ENCODE assay signal across 17 cellular contexts in genomic region chr3:98801042-98801747, GRCh38.
A peak's percentile ranks its signal among the peaks of the same experiment; 100 is the strongest.
DNase-seq lines count a peak whose midpoint lies in the region; ATAC-seq and TF ChIP-seq lines count a peak whose summit lies in the region.
"Had no signal": no experiment of that assay in that cellular context is flagged by ENCODE, and none has a peak within 500 bp of the region (broad histone marks: within the 10 kb centered on the region; RNA-seq: fewer than 3 reads in every experiment).

No MANE protein-coding gene starts in this region.

- H3K9me3 ChIP-seq in DND-41 (ENCODE audit: insufficient read depth, low read length, severe bottlenecking) = no peaks in the 10 kb centered on the region
- H3K9me3 ChIP-seq: Peyer's patch had no signal

- no peaks in the 10 kb centered on the region for H3K4me1 Mint-ChIP-seq in nephron
- H3K4me1 Mint-ChIP-seq: brain had no signal

- peaks cover 7% of the 10 kb centered on the region for H3K9me3 Mint-ChIP-seq in nephron
- H3K9me3 Mint-ChIP-seq: activated naive CD4-positive, alpha-beta T cell treated with anti-CD3 and anti-CD28 coated beads for 36 hours; CD8-positive, alpha-beta memory T cell had no signal

- no peak overlapping the region for H3K27ac ChIP-seq in DND-41 (ENCODE audit: low read length)
- H3K27ac ChIP-seq: Peyer's patch had no signal

- H3K36me3 Mint-ChIP-seq in nephron (ENCODE audit: low read depth) = peaks cover 78% of the 10 kb centered on the region
- H3K36me3 Mint-ChIP-seq: CD8-positive, alpha-beta memory T cell had no signal

- TF ChIP-seq EP300 in Ishikawa (IDR thresholded peaks at IDR 0.05; ENCODE audit: borderline replicate concordance) = no peak

- H3K79me2 ChIP-seq in DND-41 (ENCODE audit: insufficient read depth, low read length) = no peaks in the 10 kb centered on the region

- no peak overlapping the region for H3K9ac ChIP-seq in DND-41 (ENCODE audit: low read depth, low read length)

- DNase-seq in DND-41 (no peak), choroid plexus epithelial cell (ENCODE audit: low read depth) (no peak), NAMALWA (ENCODE audit: low spot score) (no peak), cerebellar nuclear complex (lab: John Stamatoyannopoulos, UW) (no peak), NCI-H82 treated with DMSO at 0.1 percent for 48 hours (lab: John Stamatoyannopoulos, UW; ENCODE audit: unreplicated experiment) (no peak)
- DNase-seq: activated naive CD4-positive, alpha-beta T cell treated with anti-CD3 and anti-CD28 coated beads for 36 hours; CD8-positive, alpha-beta memory T cell; kidney; NCI-H1930; NCI-H524 treated with DMSO at 0.1 percent for 48 hours; Peyer's patch; posterior cingulate gyrus; stimulated activated CD4-positive, alpha-beta T cell treated with anti-CD3 and anti-CD28 coated beads, Interleukin-15, amount 100 ng/mL, for 24 hours; T-helper 1 cell had no signal

- H3K27me3 Mint-ChIP-seq in nephron (ENCODE audit: low read depth) = no peaks in the 10 kb centered on the region
- H3K27me3 Mint-ChIP-seq: brain had no signal

- H3K4me2 ChIP-seq in DND-41 (ENCODE audit: insufficient read depth, low read length) = no peak overlapping the region

- H4K20me1 ChIP-seq in DND-41 (ENCODE audit: insufficient read depth, low read length) = no peaks in the 10 kb centered on the region

- H3K27me3 ChIP-seq in DND-41 (ENCODE audit: insufficient read depth, low read length, poor library complexity) = no peaks in the 10 kb centered on the region
- H3K27me3 ChIP-seq: Peyer's patch had no signal

- peaks cover 8% of the 10 kb centered on the region; the same call in 1 of the 2 replicates for H3K4me1 ChIP-seq in DND-41 (ENCODE audit: insufficient read depth, low read length)
- H3K4me1 ChIP-seq: Peyer's patch had no signal

- no peak overlapping the region for H3K4me3 Mint-ChIP-seq in nephron
- H3K4me3 Mint-ChIP-seq: activated naive CD4-positive, alpha-beta T cell treated with anti-CD3 and anti-CD28 coated beads for 36 hours; brain; CD8-positive, alpha-beta memory T cell had no signal

- H3K4me3 ChIP-seq in DND-41 (ENCODE audit: low read depth in 1 of 2, low read length in 2 of 2) (no peak overlapping the region), choroid plexus epithelial cell (ENCODE audit: low read depth, low read length) (no peak overlapping the region)
- H3K4me3 ChIP-seq: Peyer's patch had no signal

- H3K36me3 ChIP-seq in DND-41 (ENCODE audit: insufficient read depth, low read length) = peaks cover 22% of the 10 kb centered on the region

- TF ChIP-seq CTCF in DND-41 (IDR thresholded peaks at IDR 0.05; ENCODE audit: borderline replicate concordance, extremely low read depth, low read length, poor library complexity, severe bottlenecking) = peak; percentile 16
- TF ChIP-seq CTCF in choroid plexus epithelial cell (conservative IDR thresholded peaks at IDR 0.05; ENCODE audit: low read depth, low read length) = peak; percentile 38
- TF ChIP-seq CTCF in nephron (IDR thresholded peaks at IDR 0.05; ENCODE audit: unreplicated experiment in 3 of 3) = no peak

- no peak; the same call in 2 of the 3 replicates for ATAC-seq in DND-41 (ENCODE audit: insufficient read depth, low read depth)

- H2AFZ ChIP-seq in DND-41 (ENCODE audit: low read depth, low read length) = no peak overlapping the region

- TF ChIP-seq RAD21 in Ishikawa (IDR thresholded peaks at IDR 0.05; ENCODE audit: low read depth) = peak; percentile 19; the same call in 1 of the 2 replicates

- H3K27ac Mint-ChIP-seq in nephron = peak overlapping the region in 2 of 3 experiments; percentile 20 to 80
- H3K27ac Mint-ChIP-seq: activated naive CD4-positive, alpha-beta T cell treated with anti-CD3 and anti-CD28 coated beads for 36 hours; CD8-positive, alpha-beta memory T cell had no signal

TF ChIP-seq in Ishikawa, 13 proteins besides CTCF, POLR2A, EP300 and RAD21:
- TF ChIP-seq MAX (IDR thresholded peaks at IDR 0.05) = no peak
- TF ChIP-seq NFIC (IDR thresholded peaks at IDR 0.05) = no peak
- TF ChIP-seq TEAD4 (IDR thresholded peaks at IDR 0.05) = no peak
- no peak for TF ChIP-seq CREB1 (IDR thresholded peaks at IDR 0.05; ENCODE audit: low read depth)
- TF ChIP-seq TCF12 (IDR thresholded peaks at IDR 0.05; ENCODE audit: low read depth) = no peak
- no peak for TF ChIP-seq USF1 (IDR thresholded peaks at IDR 0.05)
- no peak for TF ChIP-seq FOXM1 (IDR thresholded peaks at IDR 0.05; ENCODE audit: borderline replicate concordance, low read depth)

Comparison
In these comparisons a context has a peak if more than half of its experiments do, and no peak if none do; other contexts are left out.
1. CTCF ChIP-seq: peak in DND-41 (single experiment) and choroid plexus epithelial cell (single experiment); none in nephron (0 of 3).